Comparison of ENCODE assay signal across 17 cellular contexts in genomic region chr11:34181254-34181653, GRCh38.
DNase-seq lines count a peak whose midpoint lies in the region; ATAC-seq and TF ChIP-seq lines count a peak whose summit lies in the region.
"Had no signal": no experiment of that assay in that cellular context is flagged by ENCODE, and none has a peak within 500 bp of the region (broad histone marks: within the 10 kb centered on the region; RNA-seq: fewer than 3 reads in every experiment).

No MANE protein-coding gene starts in this region.

- intact Hi-C loops in CD14-positive monocyte (cut with micrococcal nuclease) = no loop called here
- intact Hi-C loops in lower lobe of right lung (cut with DNase I) = no loop called here

- H3K27ac Mint-ChIP-seq in T-helper 1 cell treated with Interleukin-12 subunit alpha and Interleukin-12 subunit beta and Interleukin-4 antibody, amounts not matched to agents 30 μg/mL and 1 μg/mL, for 36 hours = peak overlapping the region; percentile 15
- peak overlapping the region in 5 of 7 donors; percentile 55 to 89 (median 76) for H3K27ac Mint-ChIP-seq in CD14-positive monocyte
- H3K27ac Mint-ChIP-seq: B cell had no signal

- no peaks in the 10 kb centered on the region for H3K36me3 ChIP-seq in lower lobe of right lung

- H3K27me3 Mint-ChIP-seq in T-helper 1 cell treated with Interleukin-12 subunit alpha and Interleukin-12 subunit beta and Interleukin-4 antibody, amounts not matched to agents 30 μg/mL and 1 μg/mL, for 36 hours (ENCODE audit: low read depth) = no peaks in the 10 kb centered on the region
- no peaks in the 10 kb centered on the region for H3K27me3 Mint-ChIP-seq in CD14-positive monocyte (ENCODE audit: low read depth in 3 of 3)
- H3K27me3 Mint-ChIP-seq: B cell had no signal

- peaks cover 21% of the 10 kb centered on the region for H3K4me1 Mint-ChIP-seq in T-helper 1 cell treated with Interleukin-12 subunit alpha and Interleukin-12 subunit beta and Interleukin-4 antibody, amounts not matched to agents 30 μg/mL and 1 μg/mL, for 36 hours (ENCODE audit: low read depth)
- peaks cover 23% of the 10 kb centered on the region for H3K4me1 Mint-ChIP-seq in CD14-positive monocyte
- H3K4me1 Mint-ChIP-seq: B cell; CD4-positive, CD25-positive, alpha-beta regulatory T cell had no signal

- no peak overlapping the region for H3K4me3 Mint-ChIP-seq in T-helper 1 cell treated with Interleukin-12 subunit alpha and Interleukin-12 subunit beta and Interleukin-4 antibody, amounts not matched to agents 30 μg/mL and 1 μg/mL, for 36 hours
- H3K4me3 Mint-ChIP-seq in CD14-positive monocyte = no peak overlapping the region
- H3K4me3 Mint-ChIP-seq: B cell; CD4-positive, CD25-positive, alpha-beta regulatory T cell had no signal

- CTCF ChIA-PET in RWPE1 (lab: Yijun Ruan, JAX) = interaction anchor here (0.7 to 1.6 kb wide), 5 partner anchors 11 to 287 kb away, joined by 3 to 4 read pairs (median 3); partner anchors contain the start of gene ABTB2

- no peaks in the 10 kb centered on the region for H3K4me1 ChIP-seq in lower lobe of right lung

- no peaks in the 10 kb centered on the region for H3K27me3 ChIP-seq in lower lobe of right lung (ENCODE audit: low read depth)

- H3K36me3 Mint-ChIP-seq in T-helper 1 cell treated with Interleukin-12 subunit alpha and Interleukin-12 subunit beta and Interleukin-4 antibody, amounts not matched to agents 30 μg/mL and 1 μg/mL, for 36 hours (ENCODE audit: low read depth) = no peaks in the 10 kb centered on the region
- H3K36me3 Mint-ChIP-seq in CD14-positive monocyte = no peaks in the 10 kb centered on the region
- H3K36me3 Mint-ChIP-seq: CD4-positive, CD25-positive, alpha-beta regulatory T cell had no signal

- no peaks in the 10 kb centered on the region for H3K9me3 ChIP-seq in lower lobe of right lung

- no peak overlapping the region for H3K4me3 ChIP-seq in lower lobe of right lung
- H3K4me3 ChIP-seq: GM12878 had no signal

- H3K9me3 Mint-ChIP-seq in T-helper 1 cell treated with Interleukin-12 subunit alpha and Interleukin-12 subunit beta and Interleukin-4 antibody, amounts not matched to agents 30 μg/mL and 1 μg/mL, for 36 hours = no peaks in the 10 kb centered on the region
- no peaks in the 10 kb centered on the region for H3K9me3 Mint-ChIP-seq in CD14-positive monocyte
- H3K9me3 Mint-ChIP-seq: CD4-positive, CD25-positive, alpha-beta regulatory T cell had no signal

- no peak for ATAC-seq in lower lobe of right lung
- ATAC-seq in GM21390 (IDR thresholded peaks at IDR 0.05; ENCODE audit: unreplicated experiment) = no peak
- ATAC-seq: PC-3 had no signal

- DNase-seq in T-helper 1 cell (no peak), CD14-positive monocyte (ENCODE audit: low spot score) (no peak), RWPE1 (ENCODE audit: low spot score) (no peak), lower lobe of right lung (peak; percentile 10), HuH-7 (ENCODE audit: low spot score) (no peak)
- DNase-seq: CD4-positive, CD25-positive, alpha-beta regulatory T cell; COR-L47; DMS153; KBM-7; NCI-H1417 treated with DMSO at 0.1 percent for 48 hours; NCI-H1930; NCI-H526; PC-3 had no signal

- no peak for TF ChIP-seq CTCF in CD14-positive monocyte (IDR thresholded peaks at IDR 0.05)
- TF ChIP-seq CTCF in RWPE1 (conservative IDR thresholded peaks at IDR 0.05; ENCODE audit: low read depth) = no peak
- no peak for TF ChIP-seq CTCF in lower lobe of right lung (IDR thresholded peaks at IDR 0.05)

- POLR2A ChIA-PET in RWPE1 (lab: Yijun Ruan, JAX; ENCODE audit: low non-redundant PET) = no interaction called here

- H3K27ac ChIP-seq in RWPE1 (peak overlapping the region; percentile 6; the same call in 1 of the 2 replicates), lower lobe of right lung (no peak overlapping the region)
